ENCODE assay signal across 9 cellular contexts in the genomic region with DNA sequence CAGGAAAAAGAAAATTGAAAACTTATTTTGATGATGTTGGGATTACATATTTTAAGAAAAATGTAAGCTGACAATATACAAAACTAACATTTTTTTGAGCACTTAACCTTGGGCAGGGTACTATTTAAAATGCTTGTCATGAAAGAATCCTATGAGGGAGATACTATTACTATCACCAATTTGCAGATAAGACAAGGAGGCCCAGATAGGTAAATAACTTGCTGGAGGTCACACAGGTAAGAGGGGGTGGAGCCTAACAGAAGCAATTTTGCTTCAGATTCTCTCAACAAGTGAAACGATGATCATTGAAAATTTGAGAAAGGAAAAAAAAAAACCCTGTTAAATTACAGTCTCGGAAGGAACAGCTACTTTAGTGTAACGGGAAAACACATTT. TPM values are rescaled to one million over a fixed set of nuclear protein-coding genes. Genes with fewer than 3 reads are reported as not detected.
DNase-seq lines count a peak whose midpoint lies in the region; ATAC-seq and TF ChIP-seq lines count a peak whose summit lies in the region.
"Had no signal": no experiment of that assay in that cellular context is flagged by ENCODE, and none has a peak within 500 bp of the region (broad histone marks: within the 10 kb centered on the region; RNA-seq: fewer than 3 reads in every experiment).

No MANE protein-coding gene starts in this region.

- H3K4me1 ChIP-seq in iPS-15b (ENCODE audit: control insufficient read depth, insufficient read depth, low read length) (peaks cover 8% of the 10 kb centered on the region), suprapubic skin (peaks cover 33% of the 10 kb centered on the region)

- peaks cover 27% of the 10 kb centered on the region for H3K36me3 ChIP-seq in iPS-15b (ENCODE audit: control insufficient read depth, insufficient read depth, low read length)
- peaks cover 35% of the 10 kb centered on the region for H3K36me3 ChIP-seq in suprapubic skin

- no peak for ATAC-seq in activated T-cell treated with anti-CD3 and anti-CD28 coated beads, Interleukin-2, amount 50 U/mL, for 4 hours
- no peak for ATAC-seq in activated CD8-positive, alpha-beta T cell treated with anti-CD3 and anti-CD28 coated beads, Interleukin-2, amount 10 ng/mL, durations not matched to agents 7 days and 5 days

- 67% methylated on average over 3 of the region's 3 CpGs for WGBS in suprapubic skin

- H3K4me1 Mint-ChIP-seq in activated T-cell treated with anti-CD3 and anti-CD28 coated beads, Interleukin-2, amount 50 U/mL, for 4 hours (ENCODE audit: low read depth) = peaks cover 29% of the 10 kb centered on the region
- H3K4me1 Mint-ChIP-seq in activated CD8-positive, alpha-beta T cell treated with anti-CD3 and anti-CD28 coated beads, Interleukin-2, amount 10 ng/mL, durations not matched to agents 7 days and 5 days (ENCODE audit: low read depth) = peaks cover 26% of the 10 kb centered on the region

- H3K9me3 ChIP-seq in iPS-15b (ENCODE audit: control insufficient read depth, insufficient read depth, low read length) (no peaks in the 10 kb centered on the region), suprapubic skin (no peaks in the 10 kb centered on the region)

- H3K27ac Mint-ChIP-seq in activated CD8-positive, alpha-beta T cell treated with anti-CD3 and anti-CD28 coated beads, Interleukin-2, amount 10 ng/mL, durations not matched to agents 7 days and 5 days = peak overlapping the region; percentile 84

- CTCF ChIA-PET in activated CD8-positive, alpha-beta T cell treated with anti-CD3 and anti-CD28 coated beads, Interleukin-2, amount 10 ng/mL, durations not matched to agents 7 days and 5 days (lab: Charles Lee) = interaction anchor here (0.6 to 1.9 kb wide), 3 partner anchors 8 to 786 kb away, joined by 3 to 9 read pairs (median 3); no protein-coding TSS in a partner anchor

- H3K27me3 ChIP-seq in iPS-15b (ENCODE audit: control insufficient read depth, insufficient read depth, low read length) (no peaks in the 10 kb centered on the region), suprapubic skin (no peaks in the 10 kb centered on the region)
- H3K27me3 ChIP-seq: cardiac muscle cell had no signal

- no peaks in the 10 kb centered on the region for H3K9me3 Mint-ChIP-seq in activated T-cell treated with anti-CD3 and anti-CD28 coated beads, Interleukin-2, amount 50 U/mL, for 4 hours
- no peaks in the 10 kb centered on the region for H3K9me3 Mint-ChIP-seq in activated CD8-positive, alpha-beta T cell treated with anti-CD3 and anti-CD28 coated beads, Interleukin-2, amount 10 ng/mL, durations not matched to agents 7 days and 5 days (ENCODE audit: insufficient read depth)

- TF ChIP-seq POLR2A in suprapubic skin (IDR thresholded peaks at IDR 0.05) = no peak

- no peak for TF ChIP-seq CTCF in suprapubic skin (IDR thresholded peaks at IDR 0.05)
- no peak for TF ChIP-seq CTCF in GM20000 (IDR thresholded peaks at IDR 0.05; ENCODE audit: extremely low read depth, missing control alignments)

- peak overlapping the region; percentile 98 for H3K4me3 ChIP-seq in iPS-15b (ENCODE audit: low read depth, low read length)
- H3K4me3 ChIP-seq in suprapubic skin = peak overlapping the region; percentile 78

- peaks cover 12% of the 10 kb centered on the region for H3K36me3 Mint-ChIP-seq in activated T-cell treated with anti-CD3 and anti-CD28 coated beads, Interleukin-2, amount 50 U/mL, for 4 hours (ENCODE audit: insufficient read depth)
- H3K36me3 Mint-ChIP-seq in activated CD8-positive, alpha-beta T cell treated with anti-CD3 and anti-CD28 coated beads, Interleukin-2, amount 10 ng/mL, durations not matched to agents 7 days and 5 days (ENCODE audit: low read depth) = peaks cover 52% of the 10 kb centered on the region

- no peak for TF ChIP-seq EP300 in suprapubic skin (IDR thresholded peaks at IDR 0.05)

- intact Hi-C loops in posterior cingulate gyrus (cut with DNase I) = loop anchor here (5.0 kb wide), 2 partner anchors 47 to 48 kb away; partner anchors contain the start of genes DNAJC28 and DONSON

- H3K27me3 Mint-ChIP-seq in activated T-cell treated with anti-CD3 and anti-CD28 coated beads, Interleukin-2, amount 50 U/mL, for 4 hours (ENCODE audit: low read depth) = no peaks in the 10 kb centered on the region
- H3K27me3 Mint-ChIP-seq in activated CD8-positive, alpha-beta T cell treated with anti-CD3 and anti-CD28 coated beads, Interleukin-2, amount 10 ng/mL, durations not matched to agents 7 days and 5 days (ENCODE audit: low read depth) = no peaks in the 10 kb centered on the region

- peak overlapping the region; percentile 99 for H3K4me3 Mint-ChIP-seq in activated T-cell treated with anti-CD3 and anti-CD28 coated beads, Interleukin-2, amount 50 U/mL, for 4 hours
- H3K4me3 Mint-ChIP-seq in activated CD8-positive, alpha-beta T cell treated with anti-CD3 and anti-CD28 coated beads, Interleukin-2, amount 10 ng/mL, durations not matched to agents 7 days and 5 days = peak overlapping the region; percentile 95

- peak overlapping the region; percentile 100 for H3K27ac ChIP-seq in suprapubic skin

- POLR2A ChIA-PET in activated CD8-positive, alpha-beta T cell treated with anti-CD3 and anti-CD28 coated beads, Interleukin-2, amount 10 ng/mL, durations not matched to agents 7 days and 5 days (lab: Charles Lee) = interaction anchor here (0.5 to 6.0 kb wide), 3 partner anchors 41 to 179 kb away, joined by 4 to 32 read pairs (median 4); partner anchors contain the start of gene TMEM50B

- DNase-seq in activated T-cell treated with anti-CD3 and anti-CD28 coated beads, Interleukin-2, amount 50 U/mL, for 4 hours = no peak
- no peak for DNase-seq in activated T-cell treated with anti-CD3 and anti-CD28 coated beads, Interleukin-2, amount 50 U/mL, for 1 hour
- no peak for DNase-seq in activated CD8-positive, alpha-beta T cell treated with anti-CD3 and anti-CD28 coated beads, Interleukin-2, amount 10 ng/mL, durations not matched to agents 7 days and 5 days
- DNase-seq in suprapubic skin (ENCODE audit: low spot score in 2 of 2) = no peak
- no peak for DNase-seq in posterior cingulate gyrus
- no peak for DNase-seq in GM20000 (ENCODE audit: low spot score)
- no peak for DNase-seq in activated CD8-positive, alpha-beta memory T cell treated with anti-CD3 and anti-CD28 coated beads for 24 hours

- H3K9ac ChIP-seq in iPS-15b (ENCODE audit: low read depth, low read length) = no peak overlapping the region

RNA-seq across cellular contexts. Expression of gene GART, which starts 1.2 kb away (rescaled TPM):
- 100 to 1,000 TPM; 244 to 274 (median 244) TPM for total RNA-seq in activated T-cell treated with anti-CD3 and anti-CD28 coated beads, Interleukin-2, amount 50 U/mL, for 4 hours
- total RNA-seq in activated CD8-positive, alpha-beta T cell treated with anti-CD3 and anti-CD28 coated beads, Interleukin-2, amount 10 ng/mL, durations not matched to agents 7 days and 5 days = 100 to 1,000 TPM; 138 to 147 TPM
- total RNA-seq in suprapubic skin = 10 to 100 TPM; 69.9 to 87.7 (median 77.3) TPM

RNA-seq across cellular contexts. Expression of gene SON, which starts 2.1 kb away (rescaled TPM):
- 100 to 1,000 TPM; 322 to 350 (median 332) TPM for total RNA-seq in activated T-cell treated with anti-CD3 and anti-CD28 coated beads, Interleukin-2, amount 50 U/mL, for 4 hours
- 100 to 1,000 TPM; 284 to 285 TPM for total RNA-seq in activated CD8-positive, alpha-beta T cell treated with anti-CD3 and anti-CD28 coated beads, Interleukin-2, amount 10 ng/mL, durations not matched to agents 7 days and 5 days
- total RNA-seq in suprapubic skin = 100 to 1,000 TPM; 217 to 417 (median 313) TPM

RNA-seq across cellular contexts. Expression of gene DONSON, which starts 47.8 kb away (rescaled TPM):
- 10 to 100 TPM; 20.9 to 22.5 (median 22.0) TPM for total RNA-seq in activated T-cell treated with anti-CD3 and anti-CD28 coated beads, Interleukin-2, amount 50 U/mL, for 4 hours
- total RNA-seq in activated CD8-positive, alpha-beta T cell treated with anti-CD3 and anti-CD28 coated beads, Interleukin-2, amount 10 ng/mL, durations not matched to agents 7 days and 5 days = 10 to 100 TPM; 43.3 to 44.1 TPM
- 10 to 100 TPM in 1 of 4 donors, 1 to 10 TPM in 3; 5.8 to 19.7 (median 6.7) TPM for total RNA-seq in suprapubic skin

RNA-seq across cellular contexts. Expression of gene DNAJC28, which starts 49.2 kb away (rescaled TPM):
- under 1 TPM in 2 of 3 donors, not detected in 1; 0.11 to 0.16 TPM for total RNA-seq in activated T-cell treated with anti-CD3 and anti-CD28 coated beads, Interleukin-2, amount 50 U/mL, for 4 hours
- total RNA-seq in activated CD8-positive, alpha-beta T cell treated with anti-CD3 and anti-CD28 coated beads, Interleukin-2, amount 10 ng/mL, durations not matched to agents 7 days and 5 days = under 1 TPM; 0.40 to 0.73 TPM
- total RNA-seq in suprapubic skin = 1 to 10 TPM; 1.9 to 4.5 (median 2.8) TPM
